Comparison of ENCODE assay signal across 20 cellular contexts in the genomic region with DNA sequence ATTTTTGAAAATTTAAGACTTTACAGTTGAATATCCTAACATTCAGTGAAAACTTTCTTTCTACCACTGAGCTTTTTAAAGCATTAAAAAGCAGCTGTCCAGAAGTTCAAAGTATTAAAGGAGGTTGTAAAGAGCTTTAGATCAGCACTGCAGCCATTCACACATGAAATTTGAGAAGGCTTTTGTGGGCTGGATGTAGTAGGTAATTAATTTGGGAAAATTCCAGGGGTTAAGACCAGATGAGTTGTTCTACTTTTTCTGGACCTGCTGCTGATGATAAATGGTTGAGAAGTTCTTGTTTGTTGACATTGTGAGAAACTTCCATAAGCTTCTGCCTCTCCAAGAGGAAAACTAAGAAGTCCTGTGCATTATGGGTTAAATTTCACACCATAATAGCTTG.
DNase-seq lines count a peak whose midpoint lies in the region; TF ChIP-seq lines count a peak whose summit lies in the region.
"Had no signal": no experiment of that assay in that cellular context is flagged by ENCODE, and none has a peak within 500 bp of the region (broad histone marks: within the 10 kb centered on the region; RNA-seq: fewer than 3 reads in every experiment).

No MANE protein-coding gene starts in this region.

- no peak overlapping the region for H3K4me3 ChIP-seq in retinal pigment epithelial cell (ENCODE audit: low read length)
- H3K4me3 ChIP-seq: A549; BLaER1 treated with 17β-estradiol and CSF1 and Interleukin-3, amounts not matched to agents 10 nM and 100 nM had no signal

- no peak for TF ChIP-seq CTCF in retinal pigment epithelial cell (conservative IDR thresholded peaks at IDR 0.05; ENCODE audit: low read depth, low read length)

- DNase-seq in NCI-H2107 treated with DMSO at 0.1 percent for 48 hours (lab: John Stamatoyannopoulos, UW; ENCODE audit: unreplicated experiment) (peak; percentile 24), NCI-H2107 (lab: John Stamatoyannopoulos, UW) (no peak), NCI-H2171 (lab: John Stamatoyannopoulos, UW) (peak; percentile 2), RPMI7951 (ENCODE audit: low read depth) (peak; percentile 32), retinal pigment epithelial cell (ENCODE audit: low read depth) (peak; percentile 2), NCI-H345 (lab: John Stamatoyannopoulos, UW) (no peak), nucleus accumbens (lab: John Stamatoyannopoulos, UW) (no peak), medulla oblongata (ENCODE audit: extremely low spot score) (no peak)
- DNase-seq: CD8-positive, alpha-beta memory T cell; EL; H7; IMR-90; MV-4-11; NCI-H1436; NCI-H2029; NCI-H446 treated with DMSO at 0.1 percent for 48 hours; RPMI8226; SW 1271 had no signal

Comparison
In these comparisons a context has a peak if more than half of its experiments do, and no peak if none do; other contexts are left out.
1. DNase-seq: peak in NCI-H2107 treated with DMSO at 0.1 percent for 48 hours (single experiment), NCI-H2171 (single experiment), RPMI7951 (single experiment) and retinal pigment epithelial cell (single experiment); none in NCI-H2107 (single experiment), NCI-H345 (single experiment), nucleus accumbens (0 of 56) and medulla oblongata (single experiment).